25 cellular contexts compared by ENCODE assay signal in the genomic region with DNA sequence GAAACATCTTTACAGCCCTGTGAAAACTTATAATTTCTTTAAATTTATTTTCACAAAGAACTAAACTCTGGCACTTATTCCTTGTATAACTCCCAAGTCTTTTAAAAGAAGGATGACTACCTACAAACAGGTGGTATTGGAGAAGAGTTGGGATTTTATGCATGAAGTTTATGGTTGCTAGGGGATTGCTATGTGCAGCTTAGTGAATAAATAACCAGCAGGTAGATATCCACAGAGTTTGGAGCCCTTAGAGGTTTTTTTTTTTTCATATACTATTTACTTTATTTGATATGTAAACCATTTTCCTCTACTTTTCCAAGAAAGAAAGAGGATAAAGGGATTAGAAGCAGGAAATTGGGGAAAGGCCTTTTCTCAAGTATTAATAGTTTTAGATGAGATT.
"Had no signal": no experiment of that assay in that cellular context is flagged by ENCODE, and none has a peak within 500 bp of the region (broad histone marks: within the 10 kb centered on the region; RNA-seq: fewer than 3 reads in every experiment).

No MANE protein-coding gene starts in this region.

- H3K4me1 ChIP-seq: suprapubic skin, testis, thyroid gland, tibial artery, tibial nerve, transverse colon, upper lobe of left lung, upper lobe of right lung, uterus, vagina had no signal

- FAIRE-seq: urothelium cell line had no signal

- H3K9me3 ChIP-seq: stomach, suprapubic skin, testis, thoracic aorta, thyroid gland, tibial artery, tibial nerve, transverse colon, upper lobe of left lung, upper lobe of right lung, uterus, vagina had no signal

- H3K4me3 ChIP-seq: stomach, suprapubic skin, testis, thoracic aorta, thyroid gland, tibial artery, tibial nerve, transverse colon, upper lobe of left lung, upper lobe of right lung, uterus, vagina had no signal

- DNase-seq: stimulated activated CD4-positive, alpha-beta T cell treated with anti-CD3 and anti-CD28 coated beads, Interleukin-2, amount 100 ng/mL, for 48 hours; stimulated activated CD4-positive, alpha-beta T cell treated with anti-CD3 and anti-CD28 coated beads, Interleukin-4, amount 100 ng/mL, for 1 hour; stimulated activated CD4-positive, alpha-beta T cell treated with anti-CD3 and anti-CD28 coated beads, Interleukin-4, amount 100 ng/mL, for 24 hours; stimulated activated CD4-positive, alpha-beta T cell treated with anti-CD3 and anti-CD28 coated beads, Interleukin-4, amount 100 ng/mL, for 4 hours; stimulated activated CD8-positive, alpha-beta memory T cell treated with anti-CD3 and anti-CD28 coated beads, Interleukin-4, amount 100 ng/mL, for 48 hours; stimulated activated naive B cell treated with anti-CD40 and anti-IgM and Interleukin-4, amounts not matched to agents 10 μg/mL and 1 μg/mL and 100 μg/mL, for 72 hours; stimulated activated naive CD4-positive, alpha-beta T cell; stimulated activated naive CD4-positive, alpha-beta T cell treated with Interleukin-2 at 50 U/mL for 16 hours; stimulated activated naive CD8-positive, alpha-beta T cell treated with anti-CD3 and anti-CD28 coated beads, Interleukin-15, amount 100 ng/mL, for 72 hours; stimulated activated naive CD8-positive, alpha-beta T cell treated with anti-CD3 and anti-CD28 coated beads, Interleukin-15, Interleukin-2, amounts not matched to agents 100 U/mL and 50 U/mL, for 24 hours; stomach; substantia nigra; thyroid gland; tibial artery; transverse colon; trophoblast cell; upper lobe of left lung; upper lobe of right lung; uterus had no signal

- ATAC-seq: stimulated activated naive B cell treated with anti-CD40 and anti-IgM and Interleukin-4, amounts not matched to agents 10 μg/mL and 1 μg/mL and 100 μg/mL, for 72 hours; stimulated activated naive CD8-positive, alpha-beta T cell treated with anti-CD3 and anti-CD28 coated beads, Interleukin-15, amount 100 ng/mL, for 72 hours; stimulated activated naive CD8-positive, alpha-beta T cell treated with anti-CD3 and anti-CD28 coated beads, Interleukin-15, Interleukin-2, amounts not matched to agents 100 U/mL and 50 U/mL, for 24 hours; upper lobe of right lung had no signal

- H3K36me3 ChIP-seq: stomach, suprapubic skin, thoracic aorta, thyroid gland, tibial artery, tibial nerve, transverse colon, upper lobe of left lung, upper lobe of right lung, uterus, vagina had no signal

- H3K27ac ChIP-seq: stomach, suprapubic skin, testis, thoracic aorta, thyroid gland, tibial artery, tibial nerve, transverse colon, upper lobe of left lung, upper lobe of right lung, uterus, vagina had no signal

- H3K27me3 ChIP-seq: stomach, suprapubic skin, testis, thyroid gland, tibial artery, tibial nerve, transverse colon, upper lobe of left lung, upper lobe of right lung, uterus, vagina had no signal
